Comparison of ENCODE assay signal across 26 cellular contexts in genomic region chr5:14273207-14273767, GRCh38.
"Had no signal": no experiment of that assay in that cellular context is flagged by ENCODE, and none has a peak within 500 bp of the region (broad histone marks: within the 10 kb centered on the region; RNA-seq: fewer than 3 reads in every experiment).

No MANE protein-coding gene starts in this region.

- H3K27ac ChIP-seq: foreskin keratinocyte, lower lobe of right lung, parathyroid adenoma, tibial nerve had no signal

- ATAC-seq: activated CD4-positive, alpha-beta T cell treated with anti-CD3 and anti-CD28 coated beads for 36 hours; activated T-cell treated with anti-CD3 and anti-CD28 coated beads, Interleukin-2, amount 50 U/mL, for 72 hours; foreskin keratinocyte; left lobe of liver; lower lobe of right lung; right cardiac atrium; stimulated activated naive CD8-positive, alpha-beta T cell treated with anti-CD3 and anti-CD28 coated beads, Interleukin-15, Interleukin-2, amounts not matched to agents 100 U/mL and 50 U/mL, for 24 hours had no signal

- H3K4me3 ChIP-seq: cardiac muscle cell, lower lobe of right lung, tibial nerve had no signal

- H3K27me3 ChIP-seq: cardiac muscle cell, foreskin keratinocyte, tibial nerve had no signal

- H3K27ac Mint-ChIP-seq: activated B cell treated with CpG ODN at 0.5 μM for 24 hours; activated CD4-positive, alpha-beta memory T cell treated with anti-CD3 and anti-CD28 coated beads for 36 hours; activated CD4-positive, alpha-beta T cell treated with anti-CD3 and anti-CD28 coated beads for 36 hours; activated naive CD4-positive, alpha-beta T cell treated with anti-CD3 and anti-CD28 coated beads for 36 hours; activated naive CD8-positive, alpha-beta T cell treated with anti-CD3 and anti-CD28 coated beads, Interleukin-2, amount 10 ng/mL, durations not matched to agents 7 days and 5 days; activated T-cell treated with anti-CD3 and anti-CD28 coated beads, Interleukin-2, amount 50 U/mL, for 72 hours; dendritic cell treated with granulocyte-macrophage colony-stimulating factor and Interleukin-4, amounts not matched to agents 40 ng/mL and 50 ng/mL, for 4 days; naive B cell had no signal

- H3K9me3 Mint-ChIP-seq: activated B cell treated with CpG ODN at 0.5 μM for 24 hours; activated CD4-positive, alpha-beta memory T cell treated with anti-CD3 and anti-CD28 coated beads for 36 hours; activated naive CD4-positive, alpha-beta T cell treated with anti-CD3 and anti-CD28 coated beads for 36 hours; activated naive CD8-positive, alpha-beta T cell treated with anti-CD3 and anti-CD28 coated beads, Interleukin-2, amount 10 ng/mL, durations not matched to agents 7 days and 5 days; activated T-cell treated with anti-CD3 and anti-CD28 coated beads, Interleukin-2, amount 50 U/mL, for 72 hours; dendritic cell treated with granulocyte-macrophage colony-stimulating factor and Interleukin-4, amounts not matched to agents 40 ng/mL and 50 ng/mL, for 4 days; naive B cell had no signal

- DNase-seq: activated B cell treated with CpG ODN at 0.5 μM for 24 hours; activated CD4-positive, alpha-beta memory T cell treated with anti-CD3 and anti-CD28 coated beads for 36 hours; activated CD4-positive, alpha-beta T cell treated with anti-CD3 and anti-CD28 coated beads for 36 hours; activated effector memory CD4-positive, alpha-beta T cell treated with Interleukin-2 at 50 U/mL for 16 hours; activated naive CD4-positive, alpha-beta T cell treated with anti-CD3 and anti-CD28 coated beads for 36 hours; activated naive CD8-positive, alpha-beta T cell treated with anti-CD3 and anti-CD28 coated beads, Interleukin-2, amount 10 ng/mL, durations not matched to agents 7 days and 5 days; activated T-cell treated with anti-CD3 and anti-CD28 coated beads, Interleukin-2, amount 50 U/mL, for 72 hours; amniotic stem cell; effector CD4-positive, alpha-beta T cell; erythroblast; foreskin keratinocyte; kidney; lower lobe of right lung; naive B cell; nucleus accumbens; right cardiac atrium; stimulated activated CD4-positive, alpha-beta T cell treated with anti-CD3 and anti-CD28 coated beads, Interleukin-4, amount 100 ng/mL, for 4 hours; stimulated activated naive CD8-positive, alpha-beta T cell treated with anti-CD3 and anti-CD28 coated beads, Interleukin-15, Interleukin-2, amounts not matched to agents 100 U/mL and 50 U/mL, for 24 hours; substantia nigra had no signal

- H3K9me3 ChIP-seq: lower lobe of right lung, tibial nerve had no signal

- FAIRE-seq: kidney, TTC549, urothelium cell line had no signal

- H3K36me3 Mint-ChIP-seq: activated CD4-positive, alpha-beta memory T cell treated with anti-CD3 and anti-CD28 coated beads for 36 hours; activated naive CD8-positive, alpha-beta T cell treated with anti-CD3 and anti-CD28 coated beads, Interleukin-2, amount 10 ng/mL, durations not matched to agents 7 days and 5 days had no signal

- H3K4me3 Mint-ChIP-seq: activated B cell treated with CpG ODN at 0.5 μM for 24 hours; activated CD4-positive, alpha-beta memory T cell treated with anti-CD3 and anti-CD28 coated beads for 36 hours; activated CD4-positive, alpha-beta T cell treated with anti-CD3 and anti-CD28 coated beads for 36 hours; activated naive CD4-positive, alpha-beta T cell treated with anti-CD3 and anti-CD28 coated beads for 36 hours; activated naive CD8-positive, alpha-beta T cell treated with anti-CD3 and anti-CD28 coated beads, Interleukin-2, amount 10 ng/mL, durations not matched to agents 7 days and 5 days; activated T-cell treated with anti-CD3 and anti-CD28 coated beads, Interleukin-2, amount 50 U/mL, for 72 hours; dendritic cell treated with granulocyte-macrophage colony-stimulating factor and Interleukin-4, amounts not matched to agents 40 ng/mL and 50 ng/mL, for 4 days; naive B cell had no signal

- H3K27me3 Mint-ChIP-seq: activated B cell treated with CpG ODN at 0.5 μM for 24 hours; dendritic cell treated with granulocyte-macrophage colony-stimulating factor and Interleukin-4, amounts not matched to agents 40 ng/mL and 50 ng/mL, for 4 days; naive B cell had no signal

- H3K36me3 ChIP-seq: cardiac muscle cell had no signal
